Comparison of ENCODE assay signal across 14 cellular contexts in the genomic region with DNA sequence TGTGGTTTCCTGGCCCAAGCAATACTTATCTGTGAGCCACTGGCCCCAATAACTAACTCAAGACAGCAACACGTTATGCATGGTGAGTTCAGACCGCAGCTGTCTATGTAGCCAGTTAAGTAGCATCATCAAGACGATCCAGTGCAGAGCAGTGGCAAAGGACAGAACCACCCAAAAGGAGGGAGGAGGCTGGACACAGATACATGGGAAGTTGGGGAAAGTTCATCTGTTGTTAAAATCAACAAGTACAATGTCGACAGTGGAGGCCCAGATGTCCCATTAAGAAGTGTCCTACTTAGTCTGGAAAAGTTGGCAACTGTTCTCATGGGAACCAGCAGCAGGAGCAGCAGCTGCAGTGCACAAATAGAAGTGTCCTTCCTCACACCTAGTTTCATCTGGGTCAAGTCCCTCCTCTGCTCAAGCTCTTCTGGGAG.
DNase-seq lines count a peak whose midpoint lies in the region; ATAC-seq and TF ChIP-seq lines count a peak whose summit lies in the region.
"Had no signal": no experiment of that assay in that cellular context is flagged by ENCODE, and none has a peak within 500 bp of the region (broad histone marks: within the 10 kb centered on the region; RNA-seq: fewer than 3 reads in every experiment).

No MANE protein-coding gene starts in this region.

- H3K4me1 Mint-ChIP-seq in activated CD8-positive, alpha-beta T cell treated with anti-CD3 and anti-CD28 coated beads for 36 hours (ENCODE audit: low read depth) = no peaks in the 10 kb centered on the region

- H3K4me3 Mint-ChIP-seq in activated CD8-positive, alpha-beta T cell treated with anti-CD3 and anti-CD28 coated beads for 36 hours = no peak overlapping the region
- H3K4me3 Mint-ChIP-seq: activated B cell treated with CpG ODN at 0.5 μM for 24 hours; stimulated activated naive CD8-positive, alpha-beta T cell treated with anti-CD3 and anti-CD28 coated beads, Interleukin-15, Interleukin-2, amounts not matched to agents 100 ng/mL and 50 ng/mL, for 24 hours had no signal

- intact Hi-C loops in activated CD8-positive, alpha-beta T cell treated with anti-CD3 and anti-CD28 coated beads for 36 hours (cut with micrococcal nuclease) = no loop called here

- no peaks in the 10 kb centered on the region for H3K36me3 Mint-ChIP-seq in activated CD8-positive, alpha-beta T cell treated with anti-CD3 and anti-CD28 coated beads for 36 hours (ENCODE audit: low read depth)
- H3K36me3 Mint-ChIP-seq: activated naive CD4-positive, alpha-beta T cell treated with anti-CD3 and anti-CD28 coated beads, Interleukin-2, amount 50 U/mL, for 72 hours had no signal

- H3K36me3 ChIP-seq in right atrium auricular region = no peaks in the 10 kb centered on the region

- no peak overlapping the region for H3K4me3 ChIP-seq in right atrium auricular region
- H3K4me3 ChIP-seq: skin epidermis had no signal

- H3K4me1 ChIP-seq in right atrium auricular region = peaks cover 0 to 65% of the 10 kb centered on the region in 2 donors

- H3K27ac Mint-ChIP-seq in activated CD8-positive, alpha-beta T cell treated with anti-CD3 and anti-CD28 coated beads for 36 hours = no peak overlapping the region
- H3K27ac Mint-ChIP-seq: activated B cell treated with CpG ODN at 0.5 μM for 24 hours; activated naive CD4-positive, alpha-beta T cell treated with anti-CD3 and anti-CD28 coated beads, Interleukin-2, amount 50 U/mL, for 72 hours had no signal

- CTCF ChIA-PET in activated CD8-positive, alpha-beta T cell treated with anti-CD3 and anti-CD28 coated beads for 36 hours (lab: Charles Lee) = no interaction called here

- DNase-seq in right atrium auricular region (ENCODE audit: low spot score) = no peak
- DNase-seq in CD1c-positive myeloid dendritic cell (ENCODE audit: extremely low spot score) = no peak
- no peak for DNase-seq in NCI-H510A (lab: John Stamatoyannopoulos, UW)
- no peak for DNase-seq in activated CD8-positive, alpha-beta T cell treated with anti-CD3 and anti-CD28 coated beads for 36 hours
- DNase-seq in substantia nigra (lab: John Stamatoyannopoulos, UW) = no peak
- DNase-seq: activated B cell treated with CpG ODN at 0.5 μM for 24 hours; NK-92 treated with Interleukin-12 subunit alpha and Interleukin-12 subunit beta, amount 100 ng/mL, for 24 hours had no signal

- no peaks in the 10 kb centered on the region for H3K9me3 ChIP-seq in right atrium auricular region

- ATAC-seq in GM18502 (IDR thresholded peaks at IDR 0.05; ENCODE audit: poor library complexity, unreplicated experiment) (peak; percentile 81), GM21447 (IDR thresholded peaks at IDR 0.05; ENCODE audit: unreplicated experiment) (peak; percentile 84), HG03378 (IDR thresholded peaks at IDR 0.05; ENCODE audit: unreplicated experiment) (peak; percentile 91)
- no peak for ATAC-seq in activated CD8-positive, alpha-beta T cell treated with anti-CD3 and anti-CD28 coated beads for 36 hours
- ATAC-seq: activated naive CD4-positive, alpha-beta T cell treated with anti-CD3 and anti-CD28 coated beads, Interleukin-2, amount 50 U/mL, for 72 hours; left lobe of liver had no signal

- no peak for TF ChIP-seq CTCF in right atrium auricular region (IDR thresholded peaks at IDR 0.05)
- TF ChIP-seq CTCF in activated CD8-positive, alpha-beta T cell treated with anti-CD3 and anti-CD28 coated beads for 36 hours (IDR thresholded peaks at IDR 0.05) = no peak

- no peaks in the 10 kb centered on the region for H3K9me3 Mint-ChIP-seq in activated CD8-positive, alpha-beta T cell treated with anti-CD3 and anti-CD28 coated beads for 36 hours
- H3K9me3 Mint-ChIP-seq: activated B cell treated with CpG ODN at 0.5 μM for 24 hours; activated naive CD4-positive, alpha-beta T cell treated with anti-CD3 and anti-CD28 coated beads, Interleukin-2, amount 50 U/mL, for 72 hours; stimulated activated naive CD8-positive, alpha-beta T cell treated with anti-CD3 and anti-CD28 coated beads, Interleukin-15, Interleukin-2, amounts not matched to agents 100 ng/mL and 50 ng/mL, for 24 hours had no signal

- H3K27me3 Mint-ChIP-seq in activated CD8-positive, alpha-beta T cell treated with anti-CD3 and anti-CD28 coated beads for 36 hours = peaks cover 1% of the 10 kb centered on the region
- H3K27me3 Mint-ChIP-seq: stimulated activated naive CD8-positive, alpha-beta T cell treated with anti-CD3 and anti-CD28 coated beads, Interleukin-15, Interleukin-2, amounts not matched to agents 100 ng/mL and 50 ng/mL, for 24 hours had no signal

- POLR2A ChIA-PET in activated CD8-positive, alpha-beta T cell treated with anti-CD3 and anti-CD28 coated beads for 36 hours (lab: Charles Lee) = no interaction called here

- H3K27ac ChIP-seq in right atrium auricular region (peak overlapping the region; percentile 9 to 38), substantia nigra (ENCODE audit: low read depth, low read length, poor library complexity, severe bottlenecking) (no peak overlapping the region)
- H3K27ac ChIP-seq: skin epidermis had no signal

- no peaks in the 10 kb centered on the region for H3K27me3 ChIP-seq in right atrium auricular region
